21 cellular contexts compared by ENCODE assay signal in the genomic region with DNA sequence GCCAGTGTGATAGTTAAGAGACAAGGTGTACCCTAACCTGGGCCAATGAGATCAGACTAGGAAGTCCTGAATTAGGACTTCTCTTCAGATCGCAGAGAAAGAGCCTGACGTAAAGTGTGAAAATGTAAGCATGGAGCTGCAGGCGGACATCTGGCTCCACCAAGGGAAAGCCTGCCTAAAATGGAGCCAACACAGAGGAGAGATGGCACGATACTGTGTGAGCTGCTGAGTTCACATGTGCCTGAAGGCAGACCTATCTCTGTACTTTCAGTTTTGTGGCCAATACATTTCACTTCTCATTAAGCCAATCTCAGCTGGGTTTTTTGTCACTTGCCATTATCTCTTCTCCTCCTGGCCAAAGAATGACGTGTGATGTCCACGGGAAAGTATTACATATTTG.
DNase-seq lines count a peak whose midpoint lies in the region; ATAC-seq lines count a peak whose summit lies in the region.
"Had no signal": no experiment of that assay in that cellular context is flagged by ENCODE, and none has a peak within 500 bp of the region (broad histone marks: within the 10 kb centered on the region; RNA-seq: fewer than 3 reads in every experiment).

No MANE protein-coding gene starts in this region.

- H3K36me3 ChIP-seq in Karpas-422 (ENCODE audit: insufficient read depth, low read length), result no peaks in the 10 kb centered on the region
- H3K36me3 ChIP-seq: BE2C; BLaER1 treated with 17β-estradiol and CSF1 and Interleukin-3, amounts not matched to agents 10 nM and 100 nM had no signal

- no peak overlapping the region for H2AFZ ChIP-seq in Karpas-422 (ENCODE audit: low read length)
- H2AFZ ChIP-seq: GM23338 had no signal

- H3K4me2 ChIP-seq in Karpas-422 (ENCODE audit: low read depth, low read length, poor library complexity, severe bottlenecking), result no peak overlapping the region
- H3K4me2 ChIP-seq: A549; BLaER1 treated with 17β-estradiol and CSF1 and Interleukin-3, amounts not matched to agents 10 nM and 100 nM; GM23338 had no signal

- peaks cover 6% of the 10 kb centered on the region for H3K4me1 ChIP-seq in Karpas-422 (ENCODE audit: low read length)
- H3K4me1 ChIP-seq: A549, BE2C had no signal

- no peaks in the 10 kb centered on the region for H3K9me2 ChIP-seq in Karpas-422 (replicated peaks; ENCODE audit: insufficient read depth, low read length)

- no peaks in the 10 kb centered on the region for H3K27me3 ChIP-seq in Karpas-422 (ENCODE audit: low read length)
- H3K27me3 ChIP-seq: BE2C; BLaER1 treated with 17β-estradiol and CSF1 and Interleukin-3, amounts not matched to agents 10 nM and 100 nM had no signal

- no peaks in the 10 kb centered on the region for H4K20me1 ChIP-seq in Karpas-422 (ENCODE audit: insufficient read depth, low read depth, low read length)
- H4K20me1 ChIP-seq: BLaER1 treated with 17β-estradiol and CSF1 and Interleukin-3, amounts not matched to agents 10 nM and 100 nM had no signal

- H3K79me2 ChIP-seq in Karpas-422 (ENCODE audit: low read length), result no peaks in the 10 kb centered on the region

- no peak overlapping the region for H3K4me3 ChIP-seq in Karpas-422 (ENCODE audit: low read length)
- H3K4me3 ChIP-seq: A549; BLaER1 treated with 17β-estradiol and CSF1 and Interleukin-3, amounts not matched to agents 10 nM and 100 nM; GM23338 had no signal

- ATAC-seq in HG02798 (IDR thresholded peaks at IDR 0.05; ENCODE audit: poor library complexity, unreplicated experiment) (no peak), HG03521 (IDR thresholded peaks at IDR 0.05; ENCODE audit: unreplicated experiment) (no peak)
- ATAC-seq: A549, GM23338, HCT116 had no signal

- H3K9me3 ChIP-seq in Karpas-422 (ENCODE audit: low read length), result no peaks in the 10 kb centered on the region
- H3K9me3 ChIP-seq: A549; BE2C; BLaER1 treated with 17β-estradiol and CSF1 and Interleukin-3, amounts not matched to agents 10 nM and 100 nM had no signal

- no peak overlapping the region for H3K27ac ChIP-seq in Karpas-422 (ENCODE audit: low read length)
- H3K27ac ChIP-seq: A549; BLaER1 treated with 17β-estradiol and CSF1 and Interleukin-3, amounts not matched to agents 10 nM and 100 nM had no signal

- H3K9ac ChIP-seq in Karpas-422 (ENCODE audit: low read length), result no peak overlapping the region
- H3K9ac ChIP-seq: BLaER1 treated with 17β-estradiol and CSF1 and Interleukin-3, amounts not matched to agents 10 nM and 100 nM had no signal

- DNase-seq in Karpas-422 (peak; percentile 21), RPMI7951 (ENCODE audit: low read depth) (peak; percentile 53), cerebellum (ENCODE audit: low spot score) (peak; percentile 47), superior temporal gyrus (ENCODE audit: extremely low spot score) (peak; percentile 24), HT-29 (ENCODE audit: low spot score) (no peak)
- DNase-seq: 8988T; ACHN; AML-193; BE2C; Calu3; CD4-positive, alpha-beta T cell; CD8-positive, alpha-beta memory T cell; DMS53; DMS79 treated with DMSO at 0.1 percent for 48 hours; H9 had no signal
